9 cellular contexts compared by ENCODE assay signal in the genomic region with DNA sequence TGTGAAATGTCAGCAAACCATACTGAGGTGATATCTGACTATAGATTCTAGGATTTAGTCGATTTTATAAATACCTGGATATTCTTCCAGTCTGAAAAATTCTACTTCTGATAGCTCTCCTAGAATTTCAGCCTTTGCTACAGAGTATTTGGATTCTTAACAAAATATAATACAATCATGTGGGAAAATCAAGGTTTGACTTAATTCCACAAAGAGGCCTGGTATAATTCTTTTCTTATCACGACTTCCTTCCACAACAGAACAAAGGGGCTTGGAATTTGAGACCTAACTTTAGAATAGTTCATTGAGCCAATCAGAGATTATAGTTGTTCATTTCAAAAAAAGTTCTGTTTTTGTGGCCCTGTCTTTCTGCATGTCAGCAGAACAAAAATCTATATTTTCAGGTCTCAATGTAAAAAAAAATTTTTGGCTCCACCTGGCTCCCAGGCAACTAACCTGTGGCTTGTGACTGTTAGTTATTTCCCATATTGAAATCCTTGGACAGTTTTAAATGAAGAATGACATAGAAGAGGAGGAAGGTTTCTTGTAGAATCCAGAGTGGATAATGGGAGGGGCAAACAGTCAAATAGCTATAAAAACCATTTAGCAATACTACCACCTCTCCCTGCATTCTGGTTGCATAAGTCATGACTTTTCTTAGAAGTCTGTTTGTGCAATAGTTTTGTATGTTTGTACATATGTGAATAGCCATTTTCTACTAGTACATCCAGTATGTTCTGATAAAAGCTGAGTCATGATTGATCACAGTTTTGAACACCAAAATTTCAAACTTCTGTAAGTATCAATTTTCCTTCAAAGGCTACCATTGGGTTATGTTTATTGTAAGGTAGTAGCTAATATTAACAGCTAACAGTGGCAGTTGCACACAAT. TPM values are rescaled to one million over a fixed set of nuclear protein-coding genes. Genes with fewer than 3 reads are reported as not detected.
DNase-seq lines count a peak whose midpoint lies in the region; ATAC-seq and TF ChIP-seq lines count a peak whose summit lies in the region.
"Had no signal": no experiment of that assay in that cellular context is flagged by ENCODE, and none has a peak within 500 bp of the region (broad histone marks: within the 10 kb centered on the region; RNA-seq: fewer than 3 reads in every experiment).

No MANE protein-coding gene starts in this region.

- peak overlapping the region; percentile 24; the same call in 1 of the 2 replicates for H3K27ac ChIP-seq in IMR-90 (ENCODE audit: insufficient read depth, low read length)
- H3K27ac ChIP-seq in tibial nerve, result peak overlapping the region in 3 of 4 donors; percentile 5 to 77 (median 7)

- peak overlapping the region; percentile 84 for H2BK5ac ChIP-seq in IMR-90 (ENCODE audit: low read depth, low read length, poor library complexity, severe bottlenecking)

- no peak overlapping the region for H4K91ac ChIP-seq in IMR-90 (ENCODE audit: insufficient read depth, low read depth, low read length)

- H3K4ac ChIP-seq in IMR-90 (ENCODE audit: low read depth, low read length), result peak overlapping the region; percentile 61; the same call in 1 of the 2 replicates

- peak overlapping the region; percentile 13; the same call in 1 of the 2 replicates for H4K5ac ChIP-seq in IMR-90 (ENCODE audit: low read depth, low read length)

- 0 out of 2 replicates have a peak overlapping the region, but pooled peaks have one; percentile 21 for H3K14ac ChIP-seq in IMR-90 (replicated peaks; ENCODE audit: low read depth, low read length)

- no peak overlapping the region for H3K4me3 Mint-ChIP-seq in Caco-2 (ENCODE audit: unreplicated experiment)

- TF ChIP-seq POLR2A in IMR-90 (IDR thresholded peaks at IDR 0.05; ENCODE audit: low read depth, low read length) (peak; percentile 20), tibial nerve (IDR thresholded peaks at IDR 0.05) (no peak)

- ATAC-seq in IMR-90 (ENCODE audit: low read depth) (0 out of 2 replicates have a peak, but pooled peaks have one; percentile 4), HG02884 (IDR thresholded peaks at IDR 0.05; ENCODE audit: unreplicated experiment) (no peak), HG02798 (IDR thresholded peaks at IDR 0.05; ENCODE audit: poor library complexity, unreplicated experiment) (no peak)

- H3K36me3 Mint-ChIP-seq in Caco-2 (ENCODE audit: insufficient read depth, unreplicated experiment), result peaks cover 86% of the 10 kb centered on the region

- H2AK5ac ChIP-seq in IMR-90 (ENCODE audit: low read depth, low read length), result no peak overlapping the region

- H3K9me3 Mint-ChIP-seq in Caco-2 (ENCODE audit: unreplicated experiment), result no peaks in the 10 kb centered on the region

- dilution Hi-C loops in IMR-90 (cut with HindIII; ENCODE audit: low sequenced_read_pairs, unreplicated experiment), result no loop called here

- intact Hi-C loops in IMR-90 (cut with micrococcal nuclease), result no loop called here
- intact Hi-C loops in Caco-2 (cut with micrococcal nuclease; ENCODE audit: unreplicated experiment), result loop anchor here (1.0 kb wide), 1 partner anchor 14 kb away; no protein-coding TSS in a partner anchor

- H3K23ac ChIP-seq in IMR-90 (ENCODE audit: low read depth, low read length), result peak overlapping the region; percentile 39; the same call in 1 of the 2 replicates

- H3K9me3 ChIP-seq in IMR-90 (ENCODE audit: control insufficient read depth, insufficient read depth, low read length) (no peaks in the 10 kb centered on the region), tibial nerve (no peaks in the 10 kb centered on the region), Caco-2 (no peaks in the 10 kb centered on the region)

- H3K56ac ChIP-seq in IMR-90 (ENCODE audit: extremely low read depth, insufficient read depth, low read length), result no peak overlapping the region

- H2BK15ac ChIP-seq in IMR-90 (ENCODE audit: low read depth, low read length), result no peak overlapping the region

- H3K18ac ChIP-seq in IMR-90 (ENCODE audit: low read depth, low read length), result peak overlapping the region; percentile 78; the same call in 1 of the 2 replicates

- no peak overlapping the region for H2AK9ac ChIP-seq in IMR-90 (replicated peaks; ENCODE audit: low read depth, low read length, poor library complexity)

- CTCF ChIA-PET in IMR-90 (lab: Yijun Ruan, JAX) (no interaction called here), Caco-2 (lab: Charles Lee) (interaction anchor here (1.0 to 1.4 kb wide), 2 partner anchors 16 to 106 kb away, joined by 3 read pairs; no protein-coding TSS in a partner anchor)

- no CpG with 5 or more reads among the region's 2 CpGs for WGBS in IMR-90 (ENCODE audit: extremely low coverage in 2 of 2, insufficient read length in 1 of 2), 2 experiments
- 67 to 71% methylated on average over 2 of the region's 2 CpGs for WGBS in tibial nerve, 2 donors

- H3K9ac ChIP-seq in IMR-90 (ENCODE audit: low read depth, low read length), result no peak overlapping the region; the same call in 1 of the 2 replicates

- H3K9me1 ChIP-seq in IMR-90 (ENCODE audit: insufficient read depth, low read length), result peaks cover 22% of the 10 kb centered on the region

- peaks cover 30% of the 10 kb centered on the region for H3K36me3 ChIP-seq in IMR-90 (ENCODE audit: control insufficient read depth, insufficient read depth, low read length)
- H3K36me3 ChIP-seq in tibial nerve, result no peaks in the 10 kb centered on the region
- peaks cover 2% of the 10 kb centered on the region; the same call in 1 of the 2 replicates for H3K36me3 ChIP-seq in Caco-2 (ENCODE audit: control insufficient read depth, insufficient read depth, low read length)

- no peak overlapping the region for H3K27ac Mint-ChIP-seq in Caco-2 (ENCODE audit: unreplicated experiment)

- peak overlapping the region; percentile 36 for H2BK120ac ChIP-seq in IMR-90 (ENCODE audit: low read depth, low read length)

- H3K4me1 ChIP-seq in IMR-90 (ENCODE audit: control insufficient read depth, insufficient read depth, low read length) (peaks cover 24% of the 10 kb centered on the region), tibial nerve (peaks cover 4 to 67% (median 11%) of the 10 kb centered on the region in 4 donors), Caco-2 (peaks cover 62% of the 10 kb centered on the region)

- BruUV-seq in IMR-90 (replicated peaks; lab: Mats Ljungman, UMichigan) (no TSS peak), Caco-2 (replicated peaks; lab: Mats Ljungman, UMichigan) (no TSS peak)

- H3K27me3 Mint-ChIP-seq in Caco-2 (ENCODE audit: insufficient read depth, unreplicated experiment), result no peaks in the 10 kb centered on the region

- H3K79me1 ChIP-seq in IMR-90 (ENCODE audit: low read depth in 1 of 2, low read length in 2 of 2), result peaks cover 14 to 50% of the 10 kb centered on the region in 2 experiments

- in situ Hi-C loops in IMR-90 (cut with MboI; ENCODE audit: low sequenced_read_pairs), result no loop called here

- no peak for TF ChIP-seq RAD21 in IMR-90 (IDR thresholded peaks at IDR 0.05; ENCODE audit: low read length)

- no peaks in the 10 kb centered on the region for H4K20me1 ChIP-seq in IMR-90 (ENCODE audit: insufficient read depth, low read length)

- H2AFZ ChIP-seq in IMR-90 (replicated peaks; ENCODE audit: low read length, poor library complexity), result no peak overlapping the region

- no peak overlapping the region for H3K4me3 ChIP-seq in IMR-90 (ENCODE audit: insufficient read depth, low read depth, low read length)
- peak overlapping the region; percentile 78; the same call in 1 of the 2 replicates for H3K4me3 ChIP-seq in WI38 (ENCODE audit: low read depth, low read length)
- H3K4me3 ChIP-seq in foreskin fibroblast (ENCODE audit: low read depth in 1 of 2, low read length in 2 of 2), result no peak overlapping the region
- H3K4me3 ChIP-seq in tibial nerve, result peak overlapping the region in 1 of 4 donors; percentile 5
- H3K4me3 ChIP-seq in Caco-2 (ENCODE audit: low read depth, low read length), result no peak overlapping the region

- H3K27me3 ChIP-seq in IMR-90 (ENCODE audit: control insufficient read depth, insufficient read depth, low read length), result no peaks in the 10 kb centered on the region
- H3K27me3 ChIP-seq in tibial nerve, result no peaks in the 10 kb centered on the region
- H3K27me3 ChIP-seq in Caco-2 (replicated peaks; ENCODE audit: control insufficient read depth, insufficient read depth, low read length), result no peaks in the 10 kb centered on the region

- TF ChIP-seq CTCF in IMR-90 (conservative IDR thresholded peaks at IDR 0.05; ENCODE audit: low read depth, low read length) (no peak), WI38 (IDR thresholded peaks at IDR 0.05; ENCODE audit: low read depth, low read length) (no peak), foreskin fibroblast (IDR thresholded peaks at IDR 0.05; ENCODE audit: low read depth, low read length) (no peak), tibial nerve (IDR thresholded peaks at IDR 0.05) (no peak), Caco-2 (IDR thresholded peaks at IDR 0.05; ENCODE audit: insufficient read depth in 1 of 2, low read depth in 1 of 2, low read length in 1 of 2, severe bottlenecking in 1 of 2, unreplicated experiment in 1 of 2) (no peak)

- H3K4me1 Mint-ChIP-seq in Caco-2 (ENCODE audit: low read depth, unreplicated experiment), result peaks cover 42% of the 10 kb centered on the region

- peak overlapping the region; percentile 60 for H3K4me2 ChIP-seq in IMR-90 (ENCODE audit: low read depth, low read length)

- no peak overlapping the region; a peak in 1 of 4 replicates for H4K8ac ChIP-seq in IMR-90 (ENCODE audit: low read depth in 2 of 2, low read length in 2 of 2)

- peak in 1 of 2 donors; percentile 32 for TF ChIP-seq EP300 in tibial nerve (IDR thresholded peaks at IDR 0.05)

- peak; percentile 85 for DNase-seq in IMR-90
- peak; percentile 87 to 91 for DNase-seq in foreskin fibroblast
- DNase-seq in tibial nerve (ENCODE audit: low spot score in 2 of 2), result no peak
- no peak for DNase-seq in Caco-2
- DNase-seq: effector CD8-positive, alpha-beta T cell; substantia nigra had no signal

- POLR2A ChIA-PET in IMR-90 (lab: Charles Lee; ENCODE audit: unreplicated experiment) (no interaction called here), Caco-2 (lab: Charles Lee) (no interaction called here)

- H2BK20ac ChIP-seq in IMR-90 (ENCODE audit: low read depth, low read length), result peak overlapping the region; percentile 21; the same call in 1 of the 2 replicates

TF ChIP-seq in IMR-90, 13 proteins besides CTCF, POLR2A, EP300 and RAD21 (continues in another document):
- TF ChIP-seq CEBPB (IDR thresholded peaks at IDR 0.05; ENCODE audit: low read depth, low read length) (peak; percentile 97), NFE2L2 (IDR thresholded peaks at IDR 0.05; ENCODE audit: low read depth, low read length) (peak; percentile 97)

RNA-seq across cellular contexts. Expression of a gene that starts 4.0 kb away (rescaled TPM):
- total RNA-seq in IMR-90 (2012; rRNA removed), result 232 and 366 TPM in 2 replicates
- polyA plus RNA-seq in IMR-90 (2012; rRNA removed), result 302 and 364 TPM in 2 replicates
- polyA plus RNA-seq in IMR-90 (2012; cell fraction: cytosol; rRNA removed), result 212 and 271 TPM in 2 replicates
- 340 and 869 TPM in 2 replicates for polyA plus RNA-seq in IMR-90 (2012; cell fraction: nucleus; rRNA removed; ENCODE audit: low replicate concordance)
- 100 to 1,000 TPM; 132 to 264 (median 169) TPM for total RNA-seq in tibial nerve
- 49.2 and 78.3 TPM in 2 replicates for total RNA-seq in Caco-2 (2022)

RNA-seq across cellular contexts. Expression of a gene that starts 40.0 kb away (rescaled TPM):
- total RNA-seq in IMR-90 (2012; rRNA removed) (under 0.01 TPM in 1 of 2 replicates, not detected in the other), tibial nerve (10 to 100 TPM in 1 of 4 donors, 1 to 10 TPM in 3; 1.5 to 12.7 (median 4.6) TPM), Caco-2 (2022) (not detected in 2 replicates)
- not detected in 2 replicates for polyA plus RNA-seq in IMR-90 (2012; rRNA removed)
- not detected in 2 replicates for polyA plus RNA-seq in IMR-90 (2012; cell fraction: cytosol; rRNA removed)
- not detected in 2 replicates for polyA plus RNA-seq in IMR-90 (2012; cell fraction: nucleus; rRNA removed; ENCODE audit: low replicate concordance)

Comparison
In these comparisons a context has a peak if more than half of its experiments do, and no peak if none do; other contexts are left out.
1. DNase-seq: peak in IMR-90 (single experiment) and foreskin fibroblast (2 of 2); none in tibial nerve (0 of 2) and Caco-2 (0 of 2).